20 cellular contexts compared by ENCODE assay signal in genomic region chr9:88724241-88724805, GRCh38.
"Had no signal": no experiment of that assay in that cellular context is flagged by ENCODE, and none has a peak within 500 bp of the region (broad histone marks: within the 10 kb centered on the region; RNA-seq: fewer than 3 reads in every experiment).

No MANE protein-coding gene starts in this region.

- H3K27ac Mint-ChIP-seq: activated CD8-positive, alpha-beta T cell treated with anti-CD3 and anti-CD28 coated beads for 36 hours; activated naive CD4-positive, alpha-beta T cell treated with anti-CD3 and anti-CD28 coated beads, Interleukin-2, amount 50 U/mL, for 24 hours; T-helper 1 cell treated with Interleukin-12 subunit alpha and Interleukin-12 subunit beta and Interleukin-4 antibody, amounts not matched to agents 30 μg/mL and 1 μg/mL, for 36 hours had no signal

- H3K9me3 Mint-ChIP-seq: activated CD8-positive, alpha-beta T cell treated with anti-CD3 and anti-CD28 coated beads for 36 hours; activated naive CD4-positive, alpha-beta T cell treated with anti-CD3 and anti-CD28 coated beads, Interleukin-2, amount 50 U/mL, for 24 hours; T-helper 1 cell treated with Interleukin-12 subunit alpha and Interleukin-12 subunit beta and Interleukin-4 antibody, amounts not matched to agents 30 μg/mL and 1 μg/mL, for 36 hours had no signal

- H3K9ac ChIP-seq: KMS-11 had no signal

- H3K4me2 ChIP-seq: KMS-11 had no signal

- H3K27me3 ChIP-seq: ascending aorta, body of pancreas, SJCRH30 had no signal

- ATAC-seq: activated CD4-positive, CD25-positive, alpha-beta regulatory T cell treated with anti-CD3 and anti-CD28 coated beads, Interleukin-2, amount 50 U/mL, for 24 hours; activated CD8-positive, alpha-beta T cell treated with anti-CD3 and anti-CD28 coated beads for 36 hours; body of pancreas had no signal

- H3K4me1 ChIP-seq: ascending aorta, body of pancreas, SJCRH30 had no signal

- H3K4me3 Mint-ChIP-seq: activated CD8-positive, alpha-beta T cell treated with anti-CD3 and anti-CD28 coated beads for 36 hours; activated naive CD4-positive, alpha-beta T cell treated with anti-CD3 and anti-CD28 coated beads, Interleukin-2, amount 50 U/mL, for 24 hours; T-helper 1 cell treated with Interleukin-12 subunit alpha and Interleukin-12 subunit beta and Interleukin-4 antibody, amounts not matched to agents 30 μg/mL and 1 μg/mL, for 36 hours had no signal

- H3K36me3 ChIP-seq: ascending aorta, SJCRH30 had no signal

- H3K9me3 ChIP-seq: ascending aorta, body of pancreas had no signal

- FAIRE-seq: bronchial epithelial cell had no signal

- H3K36me3 Mint-ChIP-seq: activated naive CD4-positive, alpha-beta T cell treated with anti-CD3 and anti-CD28 coated beads, Interleukin-2, amount 50 U/mL, for 24 hours had no signal

- H3K27ac ChIP-seq: ascending aorta, body of pancreas, KMS-11, SJCRH30 had no signal

- H3K4me3 ChIP-seq: ascending aorta, body of pancreas, SJCRH30 had no signal

- DNase-seq: activated CD4-positive, alpha-beta T cell treated with anti-CD3 and anti-CD28 coated beads for 4 hours; activated CD8-positive, alpha-beta memory T cell treated with anti-CD3 and anti-CD28 coated beads, Interleukin-2, amount 50 U/mL, for 4 hours; activated CD8-positive, alpha-beta T cell treated with anti-CD3 and anti-CD28 coated beads for 36 hours; amniotic stem cell; body of pancreas; NCI-H1092; NCI-H1417; NCI-H1930; NCI-H2171; NCI-H2227 treated with DMSO at 0.1 percent for 48 hours; NCI-H446 treated with DMSO at 0.1 percent for 48 hours; NCI-H524 treated with DMSO at 0.1 percent for 48 hours; NCI-H774; SJCRH30 had no signal

- H3K4me1 Mint-ChIP-seq: activated naive CD4-positive, alpha-beta T cell treated with anti-CD3 and anti-CD28 coated beads, Interleukin-2, amount 50 U/mL, for 24 hours had no signal
